22 cellular contexts compared by ENCODE assay signal in genomic region chr10:113019096-113019495, GRCh38.
DNase-seq lines count a peak whose midpoint lies in the region; ATAC-seq and TF ChIP-seq lines count a peak whose summit lies in the region.
"Had no signal": no experiment of that assay in that cellular context is flagged by ENCODE, and none has a peak within 500 bp of the region (broad histone marks: within the 10 kb centered on the region; RNA-seq: fewer than 3 reads in every experiment).

No MANE protein-coding gene starts in this region.

- ATAC-seq in body of pancreas (no peak), HG03469 (IDR thresholded peaks at IDR 0.05; ENCODE audit: unreplicated experiment) (no peak)
- ATAC-seq: activated T-cell treated with anti-CD3 and anti-CD28 coated beads, Interleukin-2, amount 50 U/mL, for 72 hours; CD8-positive, alpha-beta T cell had no signal

- WGBS in body of pancreas, 2 donors: 60 to 67% methylated on average over 8 of the region's 8 CpGs
- 76 to 83% methylated on average over 1 to 8 of the region's 8 CpGs for WGBS in transverse colon (ENCODE audit: low coverage in 1 of 2), 2 donors

- H3K9ac ChIP-seq in mucosa of rectum (ENCODE audit: low read depth in 1 of 2, low read length in 2 of 2): no peak overlapping the region

- in situ Hi-C loops in transverse colon (cut with MboI; ENCODE audit: low pct_ligation_motif_present in 1 of 4, low pct_unique_long_range_greater_than_20kb in 1 of 4, low sequenced_read_pairs in 3 of 4): no loop called here

- TF ChIP-seq POLR2A in body of pancreas (IDR thresholded peaks at IDR 0.05) (no peak), transverse colon (IDR thresholded peaks at IDR 0.05) (no peak), vagina (IDR thresholded peaks at IDR 0.05) (no peak)

- peaks cover 51% of the 10 kb centered on the region for H3K4me1 ChIP-seq in body of pancreas
- peaks cover 22 to 41% of the 10 kb centered on the region in 2 donors for H3K4me1 ChIP-seq in mucosa of rectum (ENCODE audit: control insufficient read depth in 2 of 2, insufficient read depth in 2 of 2, low read length in 2 of 2)
- H3K4me1 ChIP-seq in transverse colon: peaks cover 15 to 62% (median 35%) of the 10 kb centered on the region in 4 donors
- peaks cover 81% of the 10 kb centered on the region for H3K4me1 ChIP-seq in vagina

- no peaks in the 10 kb centered on the region for H3K27me3 ChIP-seq in body of pancreas
- no peaks in the 10 kb centered on the region for H3K27me3 ChIP-seq in mucosa of rectum (ENCODE audit: control insufficient read depth in 2 of 2, insufficient read depth in 2 of 2, low read length in 2 of 2)
- no peaks in the 10 kb centered on the region for H3K27me3 ChIP-seq in transverse colon
- H3K27me3 ChIP-seq in vagina: no peaks in the 10 kb centered on the region
- H3K27me3 ChIP-seq: adrenal gland, brain microvascular endothelial cell, neutrophil had no signal

- no peak for TF ChIP-seq EP300 in transverse colon (IDR thresholded peaks at IDR 0.05; ENCODE audit: low read depth)

- peak; percentile 73 for DNase-seq in DMS53 (lab: John Stamatoyannopoulos, UW)
- DNase-seq in DMS53 treated with DMSO at 0.1 percent for 48 hours (lab: John Stamatoyannopoulos, UW; ENCODE audit: unreplicated experiment): no peak
- DNase-seq in body of pancreas: no peak
- DNase-seq in transverse colon: no peak
- no peak for DNase-seq in stimulated activated CD4-positive, alpha-beta T cell treated with anti-CD3 and anti-CD28 coated beads, Interleukin-2, amount 100 ng/mL, for 48 hours
- DNase-seq in vagina (ENCODE audit: extremely low spot score in 2 of 2): no peak
- DNase-seq: activated B cell treated with CpG ODN at 0.5 μM for 24 hours; activated CD4-positive, alpha-beta T cell treated with anti-CD3 and anti-CD28 coated beads, Interleukin-2, amount 50 U/mL, for 1 hour; activated naive CD4-positive, alpha-beta T cell; activated T-cell treated with anti-CD3 and anti-CD28 coated beads, Interleukin-2, amount 50 U/mL, for 72 hours; adrenal gland; brain microvascular endothelial cell; CD8-positive, alpha-beta T cell; NCI-H1092; NCI-H187; NK-92 treated with Interleukin-12 subunit alpha and Interleukin-12 subunit beta, amount 100 ng/mL, for 24 hours; stimulated activated CD8-positive, alpha-beta memory T cell treated with anti-CD3 and anti-CD28 coated beads, Interleukin-4, amount 100 ng/mL, for 48 hours had no signal

- H3K27ac ChIP-seq in body of pancreas: peak overlapping the region; percentile 5 to 69 (median 46)
- H3K27ac ChIP-seq in mucosa of rectum (ENCODE audit: low read depth in 2 of 2, low read length in 2 of 2): peak overlapping the region; percentile 33 to 72
- H3K27ac ChIP-seq in transverse colon: peak overlapping the region; percentile 30 to 50 (median 44)
- H3K27ac ChIP-seq in vagina: no peak overlapping the region
- H3K27ac ChIP-seq: 22Rv1, adrenal gland, brain microvascular endothelial cell, epithelial cell of prostate, neutrophil had no signal

- TF ChIP-seq CTCF in body of pancreas (IDR thresholded peaks at IDR 0.05): no peak
- TF ChIP-seq CTCF in transverse colon (IDR thresholded peaks at IDR 0.05): no peak
- no peak for TF ChIP-seq CTCF in vagina (IDR thresholded peaks at IDR 0.05)

- intact Hi-C loops in body of pancreas (cut with DNase I) (no loop called here), transverse colon (cut with DNase I; ENCODE audit: low total_unique reads) (no loop called here), vagina (cut with DNase I) (no loop called here)

- H3K9me3 ChIP-seq in body of pancreas (no peaks in the 10 kb centered on the region), mucosa of rectum (ENCODE audit: control insufficient read depth in 2 of 2, low read length in 2 of 2) (no peaks in the 10 kb centered on the region), transverse colon (no peaks in the 10 kb centered on the region), vagina (no peaks in the 10 kb centered on the region)
- H3K9me3 ChIP-seq: adrenal gland, neutrophil had no signal

- H3K4me3 ChIP-seq in body of pancreas (no peak overlapping the region), mucosa of rectum (ENCODE audit: low read length in 2 of 2) (no peak overlapping the region), transverse colon (no peak overlapping the region), vagina (no peak overlapping the region)
- H3K4me3 ChIP-seq: adrenal gland had no signal

- H3K36me3 ChIP-seq in body of pancreas (replicated peaks in 1 of 2; ENCODE audit: insufficient read depth in 1 of 2, low read depth in 2 of 2) (no peaks in the 10 kb centered on the region), mucosa of rectum (ENCODE audit: control insufficient read depth in 2 of 2, insufficient read depth in 2 of 2, low read length in 2 of 2) (no peaks in the 10 kb centered on the region), transverse colon (no peaks in the 10 kb centered on the region), vagina (no peaks in the 10 kb centered on the region)
- H3K36me3 ChIP-seq: adrenal gland, brain microvascular endothelial cell, neutrophil had no signal
